ENCODE assay signal across 1 cellular context in the genomic region with DNA sequence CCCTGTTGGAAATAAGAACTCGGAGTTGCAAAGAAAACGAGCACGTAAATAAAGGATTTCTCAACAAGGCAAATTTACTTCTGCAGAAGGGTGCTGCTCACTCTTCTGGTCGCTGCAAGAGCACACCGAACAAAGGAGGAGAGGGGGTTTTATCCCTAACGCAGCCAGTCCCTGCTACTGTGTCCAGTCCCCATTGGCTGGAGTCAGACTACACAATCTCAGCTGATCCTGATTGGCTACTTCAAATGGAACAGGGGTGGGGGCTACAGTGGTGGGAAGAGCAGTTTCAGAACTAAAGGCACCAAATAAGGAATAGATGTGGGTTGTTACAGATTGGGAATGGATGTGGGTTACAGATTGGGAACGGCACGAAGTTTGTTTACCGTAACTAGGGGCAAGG.
TF ChIP-seq lines count a peak whose summit lies in the region.

No MANE protein-coding gene starts in this region.

TF ChIP-seq in H1, 55 proteins besides CTCF, POLR2A, EP300 and RAD21:
- no peak for TF ChIP-seq MAFK (IDR thresholded peaks at IDR 0.05; ENCODE audit: low read depth, low read length)
- no peak for TF ChIP-seq GABPA (IDR thresholded peaks at IDR 0.05; ENCODE audit: borderline replicate concordance, insufficient read depth, low read length)
- TF ChIP-seq SP4 (IDR thresholded peaks at IDR 0.05; ENCODE audit: low read length), result peak; percentile 27; the same call in 1 of the 2 replicates
- TF ChIP-seq SUZ12 (IDR thresholded peaks at IDR 0.05; ENCODE audit: low read length), result no peak
- TF ChIP-seq, protein P1, sequence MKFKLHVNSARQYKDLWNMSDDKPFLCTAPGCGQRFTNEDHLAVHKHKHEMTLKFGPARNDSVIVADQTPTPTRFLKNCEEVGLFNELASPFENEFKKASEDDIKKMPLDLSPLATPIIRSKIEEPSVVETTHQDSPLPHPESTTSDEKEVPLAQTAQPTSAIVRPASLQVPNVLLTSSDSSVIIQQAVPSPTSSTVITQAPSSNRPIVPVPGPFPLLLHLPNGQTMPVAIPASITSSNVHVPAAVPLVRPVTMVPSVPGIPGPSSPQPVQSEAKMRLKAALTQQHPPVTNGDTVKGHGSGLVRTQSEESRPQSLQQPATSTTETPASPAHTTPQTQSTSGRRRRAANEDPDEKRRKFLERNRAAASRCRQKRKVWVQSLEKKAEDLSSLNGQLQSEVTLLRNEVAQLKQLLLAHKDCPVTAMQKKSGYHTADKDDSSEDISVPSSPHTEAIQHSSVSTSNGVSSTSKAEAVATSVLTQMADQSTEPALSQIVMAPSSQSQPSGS (IDR thresholded peaks at IDR 0.05; ENCODE audit: low read length), result no peak
- no peak for TF ChIP-seq CBX8 (IDR thresholded peaks at IDR 0.05; ENCODE audit: borderline replicate concordance, low read depth, low read length)
- no peak for TF ChIP-seq BACH1 (IDR thresholded peaks at IDR 0.05; ENCODE audit: low read length)
- TF ChIP-seq POLR2AphosphoS5 (IDR thresholded peaks at IDR 0.05; ENCODE audit: low read depth, low read length), result peak; percentile 77
- TF ChIP-seq HDAC2 (IDR thresholded peaks at IDR 0.05; ENCODE audit: borderline replicate concordance in 1 of 2, low read depth in 2 of 2, low read length in 2 of 2), result no peak
- no peak for TF ChIP-seq CHD7 (IDR thresholded peaks at IDR 0.05; ENCODE audit: insufficient replicate concordance, low read length)
- no peak for TF ChIP-seq YY1 (IDR thresholded peaks at IDR 0.05; ENCODE audit: low read depth, low read length)
- TF ChIP-seq POU5F1 (IDR thresholded peaks at IDR 0.05; ENCODE audit: low read depth, low read length), result no peak
- TF ChIP-seq EGR1 (IDR thresholded peaks at IDR 0.05; ENCODE audit: borderline replicate concordance, low read depth, low read length), result no peak
- TF ChIP-seq EZH2 (IDR thresholded peaks at IDR 0.05; ENCODE audit: low read depth, low read length, severe bottlenecking), result no peak
- peak; percentile 62 for TF ChIP-seq TAF1 (IDR thresholded peaks at IDR 0.05; ENCODE audit: low read depth, low read length)
- no peak for TF ChIP-seq BRCA1 (IDR thresholded peaks at IDR 0.05; ENCODE audit: low read depth, low read length)
- peak; percentile 56; the same call in 1 of the 2 replicates for TF ChIP-seq SRF (IDR thresholded peaks at IDR 0.05; ENCODE audit: low read depth, low read length)
- TF ChIP-seq GTF2F1 (IDR thresholded peaks at IDR 0.05; ENCODE audit: borderline replicate concordance, low read depth, low read length), result no peak
- TF ChIP-seq JUND (IDR thresholded peaks at IDR 0.05; ENCODE audit: low read length), result no peak
- TF ChIP-seq SP1 (IDR thresholded peaks at IDR 0.05; ENCODE audit: low read depth, low read length), result peak; percentile 60; the same call in 1 of the 2 replicates
- TF ChIP-seq MAX (IDR thresholded peaks at IDR 0.05), result no peak
- TF ChIP-seq HDAC6 (IDR thresholded peaks at IDR 0.05; ENCODE audit: low read depth, low read length), result no peak
- TF ChIP-seq ATF3 (IDR thresholded peaks at IDR 0.05; ENCODE audit: insufficient read depth, low read depth, low read length), result no peak
- no peak for TF ChIP-seq ZNF274 (IDR thresholded peaks at IDR 0.05; ENCODE audit: borderline replicate concordance, extremely low read depth, low read length)
- peak; percentile 89 for TF ChIP-seq TBP (IDR thresholded peaks at IDR 0.05; ENCODE audit: low read depth, low read length)
